ENCODE assay signal across 9 cellular contexts in genomic region chr11:35012467-35013191, GRCh38.
DNase-seq lines count a peak whose midpoint lies in the region; ATAC-seq lines count a peak whose summit lies in the region.
"Had no signal": no experiment of that assay in that cellular context is flagged by ENCODE, and none has a peak within 500 bp of the region (broad histone marks: within the 10 kb centered on the region; RNA-seq: fewer than 3 reads in every experiment).

No MANE protein-coding gene starts in this region.

- ATAC-seq in GM18511 (IDR thresholded peaks at IDR 0.05; ENCODE audit: unreplicated experiment) (peak; percentile 83), GM21619 (IDR thresholded peaks at IDR 0.05; ENCODE audit: unreplicated experiment) (peak; percentile 72), HG03520 (IDR thresholded peaks at IDR 0.05; ENCODE audit: unreplicated experiment) (peak; percentile 59), Right ventricle myocardium superior (ENCODE audit: poor library complexity) (no peak)

- intact Hi-C loops in dendritic cell treated with granulocyte-macrophage colony-stimulating factor and Interleukin-4, amounts not matched to agents 40 ng/mL and 50 ng/mL, for 4 days (cut with micrococcal nuclease), result no loop called here
- intact Hi-C loops in Right ventricle myocardium superior (cut with DNase I), result no loop called here

- H3K27me3 Mint-ChIP-seq in dendritic cell treated with granulocyte-macrophage colony-stimulating factor and Interleukin-4, amounts not matched to agents 40 ng/mL and 50 ng/mL, for 4 days, result no peaks in the 10 kb centered on the region

- peaks cover 33% of the 10 kb centered on the region for H3K4me1 Mint-ChIP-seq in dendritic cell treated with granulocyte-macrophage colony-stimulating factor and Interleukin-4, amounts not matched to agents 40 ng/mL and 50 ng/mL, for 4 days (ENCODE audit: low read depth)

- DNase-seq in NK-92 treated with Interleukin-12 subunit alpha and Interleukin-12 subunit beta, amount 100 ng/mL, for 24 hours (lab: John Stamatoyannopoulos, UW), result no peak
- DNase-seq in NCI-H1105 (lab: John Stamatoyannopoulos, UW) (no peak), Right ventricle myocardium superior (no peak), NCI-H1092 (lab: John Stamatoyannopoulos, UW) (no peak)
- DNase-seq: NCI-H774 had no signal

- H3K27ac Mint-ChIP-seq in dendritic cell treated with granulocyte-macrophage colony-stimulating factor and Interleukin-4, amounts not matched to agents 40 ng/mL and 50 ng/mL, for 4 days, result peak overlapping the region; percentile 62

- H3K4me3 Mint-ChIP-seq in dendritic cell treated with granulocyte-macrophage colony-stimulating factor and Interleukin-4, amounts not matched to agents 40 ng/mL and 50 ng/mL, for 4 days, result no peak overlapping the region

- H3K36me3 Mint-ChIP-seq in dendritic cell treated with granulocyte-macrophage colony-stimulating factor and Interleukin-4, amounts not matched to agents 40 ng/mL and 50 ng/mL, for 4 days (ENCODE audit: low read depth), result no peaks in the 10 kb centered on the region

- no peaks in the 10 kb centered on the region for H3K9me3 Mint-ChIP-seq in dendritic cell treated with granulocyte-macrophage colony-stimulating factor and Interleukin-4, amounts not matched to agents 40 ng/mL and 50 ng/mL, for 4 days
